In the genomic region with DNA sequence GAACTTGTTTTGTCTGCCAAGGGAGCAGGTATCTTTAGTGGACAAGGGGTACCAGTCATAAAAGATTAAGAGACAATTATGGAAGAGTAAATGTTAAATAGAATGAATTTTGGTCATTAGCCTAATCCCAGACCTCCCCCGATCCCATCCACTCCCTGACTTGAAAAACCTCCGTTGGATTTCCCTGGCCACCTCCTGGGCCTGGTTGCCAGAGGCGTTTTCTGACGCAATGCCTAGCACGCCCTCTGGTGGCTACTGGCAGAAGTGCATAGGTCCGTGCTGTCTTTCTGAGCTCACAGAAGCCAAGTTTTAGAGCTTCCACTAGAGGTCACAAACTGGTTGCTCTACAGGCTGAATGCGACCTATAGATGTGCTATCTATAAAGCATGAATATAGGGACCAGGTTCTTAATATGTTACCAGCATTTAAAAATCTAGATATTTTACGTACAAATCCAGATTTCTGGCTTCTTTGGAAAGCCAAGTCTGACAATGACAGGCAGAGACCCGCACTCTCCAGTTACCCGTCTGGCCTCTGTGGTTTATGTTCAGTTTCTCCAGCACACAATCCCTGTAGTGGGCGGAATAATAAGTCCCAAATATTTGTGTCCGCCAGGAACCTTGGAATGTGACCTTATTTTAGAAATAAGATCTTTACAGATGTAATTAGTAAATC, we compare ENCODE assay signal across 8 cellular contexts. TPM values are rescaled to one million over a fixed set of nuclear protein-coding genes. Genes with fewer than 3 reads are reported as not detected.
DNase-seq lines count a peak whose midpoint lies in the region; ATAC-seq and TF ChIP-seq lines count a peak whose summit lies in the region.

No MANE protein-coding gene starts in this region.

- DNase-seq in HK-2 (ENCODE audit: unreplicated experiment) (peak; percentile 97), NCI-H748 treated with DMSO at 0.1 percent for 48 hours (lab: John Stamatoyannopoulos, UW) (peak; percentile 72), colonic mucosa (peak; percentile 95), left lung (peak; percentile 89 to 94)
- peak; percentile 94 for DNase-seq in activated CD4-positive, alpha-beta T cell treated with anti-CD3 and anti-CD28 coated beads, Interleukin-2, amount 10 ng/mL, durations not matched to agents 7 days and 5 days
- peak; percentile 84 for DNase-seq in stimulated activated CD4-positive, alpha-beta T cell treated with anti-CD3 and anti-CD28 coated beads, Interleukin-4, amount 100 ng/mL, for 4 hours

- TF ChIP-seq CTCF in GM12873 (IDR thresholded peaks at IDR 0.05; ENCODE audit: insufficient read depth, low read depth, low read length, missing control alignments) = peak; percentile 100
- TF ChIP-seq CTCF in colonic mucosa (IDR thresholded peaks at IDR 0.05) = peak; percentile 100
- TF ChIP-seq CTCF in left lung (IDR thresholded peaks at IDR 0.05) = peak; percentile 97 to 99

- POLR2A ChIA-PET in activated CD4-positive, alpha-beta T cell treated with anti-CD3 and anti-CD28 coated beads, Interleukin-2, amount 10 ng/mL, durations not matched to agents 7 days and 5 days (lab: Charles Lee) = interaction anchor here (0.5 to 1.0 kb wide), 2 partner anchors 23 to 236 kb away, joined by 3 to 4 read pairs; no protein-coding TSS in a partner anchor

- no peaks in the 10 kb centered on the region for H3K27me3 Mint-ChIP-seq in activated CD4-positive, alpha-beta T cell treated with anti-CD3 and anti-CD28 coated beads, Interleukin-2, amount 10 ng/mL, durations not matched to agents 7 days and 5 days

- CTCF ChIA-PET in activated CD4-positive, alpha-beta T cell treated with anti-CD3 and anti-CD28 coated beads, Interleukin-2, amount 10 ng/mL, durations not matched to agents 7 days and 5 days (lab: Charles Lee) = interaction anchor here (0.6 to 2.5 kb wide), 45 partner anchors 10 to 305 kb away, joined by 3 to 21 read pairs (median 4); partner anchors contain the start of gene SPOCK2

- no peak overlapping the region for H3K9ac ChIP-seq in colonic mucosa (ENCODE audit: low read depth in 2 of 2, low read length in 2 of 2)

- H3K36me3 ChIP-seq in colonic mucosa (no peaks in the 10 kb centered on the region), left lung (no peaks in the 10 kb centered on the region)

- H3K4me3 ChIP-seq in colonic mucosa (no peak overlapping the region), left lung (no peak overlapping the region)

- ATAC-seq in left lung (peak; percentile 99), GM18873 (IDR thresholded peaks at IDR 0.05; ENCODE audit: low FRiP score, unreplicated experiment) (no peak)

- intact Hi-C loops in colonic mucosa (cut with DNase I) (loop anchor here (2.0 to 5.0 kb wide), 2 partner anchors 154 to 289 kb away; no protein-coding TSS in a partner anchor), left lung (cut with DNase I) (loop anchor here in 1 of 2 donors (5.0 to 10.0 kb wide), 2 partner anchors 91 to 286 kb away; no protein-coding TSS in a partner anchor)

- no peaks in the 10 kb centered on the region for H3K4me1 ChIP-seq in colonic mucosa
- H3K4me1 ChIP-seq in left lung = peaks cover 0 to 3% of the 10 kb centered on the region in 2 donors

- no peaks in the 10 kb centered on the region for H3K9me3 Mint-ChIP-seq in activated CD4-positive, alpha-beta T cell treated with anti-CD3 and anti-CD28 coated beads, Interleukin-2, amount 10 ng/mL, durations not matched to agents 7 days and 5 days

- H3K27ac Mint-ChIP-seq in activated CD4-positive, alpha-beta T cell treated with anti-CD3 and anti-CD28 coated beads, Interleukin-2, amount 10 ng/mL, durations not matched to agents 7 days and 5 days = no peak overlapping the region

- no peaks in the 10 kb centered on the region for H3K27me3 ChIP-seq in colonic mucosa
- no peaks in the 10 kb centered on the region for H3K27me3 ChIP-seq in left lung

- peaks cover 12% of the 10 kb centered on the region for H3K4me1 Mint-ChIP-seq in activated CD4-positive, alpha-beta T cell treated with anti-CD3 and anti-CD28 coated beads, Interleukin-2, amount 10 ng/mL, durations not matched to agents 7 days and 5 days

- no peaks in the 10 kb centered on the region for H3K36me3 Mint-ChIP-seq in activated CD4-positive, alpha-beta T cell treated with anti-CD3 and anti-CD28 coated beads, Interleukin-2, amount 10 ng/mL, durations not matched to agents 7 days and 5 days (ENCODE audit: low read depth)

- H3K4me3 Mint-ChIP-seq in activated CD4-positive, alpha-beta T cell treated with anti-CD3 and anti-CD28 coated beads, Interleukin-2, amount 10 ng/mL, durations not matched to agents 7 days and 5 days = no peak overlapping the region

- no peaks in the 10 kb centered on the region for H3K9me3 ChIP-seq in colonic mucosa
- H3K9me3 ChIP-seq in left lung = no peaks in the 10 kb centered on the region

- H3K27ac ChIP-seq in colonic mucosa = no peak overlapping the region
- no peak overlapping the region for H3K27ac ChIP-seq in left lung

RNA-seq across cellular contexts. Expression of gene SPOCK2, which starts 39.8 kb away (rescaled TPM):
- 100 to 1,000 TPM; 423 to 424 TPM for total RNA-seq in activated CD4-positive, alpha-beta T cell treated with anti-CD3 and anti-CD28 coated beads, Interleukin-2, amount 10 ng/mL, durations not matched to agents 7 days and 5 days
- total RNA-seq in colonic mucosa (1 to 10 TPM; 4.7 to 6.5 TPM), left lung (100 to 1,000 TPM in 1 of 2 donors, 10 to 100 TPM in 1; 69.7 to 107 TPM)

Comparison
In these comparisons a context has a peak if more than half of its experiments do, and no peak if none do; other contexts are left out.
1. RNA of gene SPOCK2, which starts 39.8 kb away (total RNA-seq): 423 to 424 TPM in activated CD4-positive, alpha-beta T cell treated with anti-CD3 and anti-CD28 coated beads, Interleukin-2, amount 10 ng/mL, durations not matched to agents 7 days and 5 days and 69.7 to 107 TPM in left lung; 4.7 to 6.5 TPM in colonic mucosa; every median in the first group is over 4 times any median in the second.
2. Peak in every context shown above with its lines, with median percentiles within 50 percentile points of each other: CTCF ChIP-seq and DNase-seq.